Comparison of ENCODE assay signal across 1 cellular context in the genomic region with DNA sequence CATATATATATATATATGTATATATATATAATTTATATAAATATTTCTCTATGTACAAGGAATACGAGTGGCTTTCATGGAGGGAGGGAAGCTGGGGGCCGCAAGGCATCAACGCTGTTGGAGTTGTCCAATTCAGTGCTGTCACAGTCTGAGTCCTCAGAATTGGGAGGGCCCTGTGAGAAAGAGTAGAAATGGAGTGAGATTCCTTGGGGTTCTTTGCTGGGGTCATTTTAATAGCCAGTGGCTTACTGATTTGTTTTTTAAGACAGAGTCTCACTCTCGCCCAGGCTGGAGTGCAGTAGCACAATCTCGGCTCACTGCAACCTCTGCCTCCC.
TF ChIP-seq lines count a peak whose summit lies in the region.

No MANE protein-coding gene starts in this region.

TF ChIP-seq in HepG2, 621 proteins besides CTCF, POLR2A, EP300 and RAD21:
- TF ChIP-seq RBM22 (optimal IDR thresholded peaks at IDR 0.05; ENCODE audit: low read length): peak; percentile 93
- no peak for TF ChIP-seq ESRRA (CRISPR knock-in tag; IDR thresholded peaks at IDR 0.05; ENCODE audit: low read depth)
